20 cellular contexts compared by ENCODE assay signal in genomic region chr1:207909687-207910086, GRCh38. TPM values are rescaled to one million over a fixed set of nuclear protein-coding genes. Genes with fewer than 3 reads are reported as not detected.
DNase-seq lines count a peak whose midpoint lies in the region; ATAC-seq, FAIRE-seq and TF ChIP-seq lines count a peak whose summit lies in the region.
"Had no signal": no experiment of that assay in that cellular context is flagged by ENCODE, and none has a peak within 500 bp of the region (broad histone marks: within the 10 kb centered on the region; RNA-seq: fewer than 3 reads in every experiment).

No MANE protein-coding gene starts in this region.

- H3K4me3 Mint-ChIP-seq in MCF 10A (ENCODE audit: unreplicated experiment) = no peak overlapping the region

- H3K36me3 ChIP-seq in breast epithelium = no peaks in the 10 kb centered on the region
- no peaks in the 10 kb centered on the region for H3K36me3 ChIP-seq in kidney (ENCODE audit: control insufficient read depth in 1 of 2, insufficient read depth in 2 of 2, low read length in 2 of 2)
- no peaks in the 10 kb centered on the region for H3K36me3 ChIP-seq in gastrocnemius medialis
- no peaks in the 10 kb centered on the region for H3K36me3 ChIP-seq in uterus
- H3K36me3 ChIP-seq: WERI-Rb-1 had no signal

- ATAC-seq in gastrocnemius medialis = no peak
- ATAC-seq: body of pancreas had no signal

- DNase-seq in breast epithelium (ENCODE audit: low spot score in 2 of 2) (no peak), MCF 10A (ENCODE audit: unreplicated experiment) (no peak), kidney (no peak), gastrocnemius medialis (no peak), uterus (no peak), medulla oblongata (ENCODE audit: extremely low spot score) (no peak), GOT3 (lab: John Stamatoyannopoulos, UW) (no peak), RKO (ENCODE audit: low spot score) (no peak)
- DNase-seq: ACHN; activated CD8-positive, alpha-beta memory T cell treated with anti-CD3 and anti-CD28 coated beads for 24 hours; activated effector memory CD4-positive, alpha-beta T cell treated with anti-CD3 and anti-CD28 coated beads, Interleukin-2, amount 50 U/mL, for 16 hours; body of pancreas; CD4-positive, CD25-positive, alpha-beta regulatory T cell; DMS79 treated with DMSO at 0.1 percent for 48 hours; hippocampal formation; NCI-H1694; retina; stimulated activated CD4-positive, alpha-beta T cell treated with anti-CD3 and anti-CD28 coated beads, Interleukin-1b, Interleukin-23, amount 100 ng/mL, for 48 hours; T-helper 1 cell; WERI-Rb-1 had no signal

- FAIRE-seq in kidney (lab: Jason Lieb, UNC) = no peak

- intact Hi-C loops in breast epithelium (cut with DNase I; ENCODE audit: low total_unique reads) (no loop called here), MCF 10A (cut with micrococcal nuclease) (no loop called here), kidney (cut with DNase I) (no loop called here), gastrocnemius medialis (cut with DNase I; ENCODE audit: low total_unique reads) (no loop called here), uterus (cut with DNase I; ENCODE audit: low total_unique reads) (no loop called here)

- H3K9me3 ChIP-seq in breast epithelium = no peaks in the 10 kb centered on the region
- no peaks in the 10 kb centered on the region for H3K9me3 ChIP-seq in kidney (ENCODE audit: control insufficient read depth in 1 of 2, low read length in 2 of 2)
- no peaks in the 10 kb centered on the region for H3K9me3 ChIP-seq in gastrocnemius medialis
- no peaks in the 10 kb centered on the region for H3K9me3 ChIP-seq in uterus
- H3K9me3 ChIP-seq: body of pancreas had no signal

- H3K27ac Mint-ChIP-seq in MCF 10A (ENCODE audit: low read depth, unreplicated experiment) = no peak overlapping the region
- H3K27ac Mint-ChIP-seq: CD4-positive, CD25-positive, alpha-beta regulatory T cell had no signal

- H3K27ac ChIP-seq in breast epithelium (peak overlapping the region in 1 of 2 donors; percentile 92), kidney (ENCODE audit: low read depth in 2 of 2, low read length in 2 of 2) (peak overlapping the region in 1 of 2 donors; percentile 26), gastrocnemius medialis (peak overlapping the region; percentile 70 to 79 (median 74)), uterus (peak overlapping the region; percentile 78 to 83)
- H3K27ac ChIP-seq: WERI-Rb-1 had no signal

- no TSS peak for BruUV-seq in MCF 10A (replicated peaks; lab: Mats Ljungman, UMichigan)

- H3K27me3 ChIP-seq in breast epithelium (peaks cover 3 to 5% of the 10 kb centered on the region in 2 donors), gastrocnemius medialis (peaks cover 0 to 20% (median 11%) of the 10 kb centered on the region in 3 donors), uterus (no peaks in the 10 kb centered on the region)

- in situ Hi-C loops in gastrocnemius medialis (cut with MboI; ENCODE audit: low sequenced_read_pairs in 4 of 4) = loop anchor here in 2 of 4 donors (10.0 kb wide), 1 partner anchor 45 kb away; no protein-coding TSS in a partner anchor

- peaks cover 0 to 11% of the 10 kb centered on the region in 2 donors for H3K4me1 ChIP-seq in breast epithelium
- H3K4me1 ChIP-seq in kidney (ENCODE audit: control insufficient read depth in 1 of 2, insufficient read depth in 1 of 2, low read depth in 1 of 2, low read length in 2 of 2) = peaks cover 0 to 7% of the 10 kb centered on the region in 2 donors
- peaks cover 0 to 3% of the 10 kb centered on the region in 2 donors for H3K4me1 ChIP-seq in gastrocnemius medialis
- no peaks in the 10 kb centered on the region for H3K4me1 ChIP-seq in uterus

- H3K4me3 ChIP-seq in breast epithelium (peak overlapping the region; percentile 53 to 83 (median 80)), kidney (ENCODE audit: low read length in 2 of 2) (peak overlapping the region; percentile 42 to 57), gastrocnemius medialis (peak overlapping the region; percentile 55 to 62 (median 59)), uterus (peak overlapping the region; percentile 42 to 49)
- H3K4me3 ChIP-seq: body of pancreas had no signal

- peaks cover 6% of the 10 kb centered on the region for H3K4me1 Mint-ChIP-seq in MCF 10A (ENCODE audit: insufficient read depth, unreplicated experiment)

- CTCF ChIA-PET in MCF 10A (lab: Yijun Ruan, JAX) = interaction anchor here (0.7 to 6.9 kb wide), 4 partner anchors 12 to 302 kb away, joined by 4 to 39 read pairs (median 32); no protein-coding TSS in a partner anchor

- H3K9me3 Mint-ChIP-seq in MCF 10A (ENCODE audit: unreplicated experiment) = no peaks in the 10 kb centered on the region

- H3K9ac ChIP-seq in kidney (ENCODE audit: low read length in 2 of 2) = peak overlapping the region in 1 of 2 donors; percentile 51

- H3K27me3 Mint-ChIP-seq in MCF 10A (ENCODE audit: insufficient read depth, unreplicated experiment) = peaks cover 25% of the 10 kb centered on the region

- H3K36me3 Mint-ChIP-seq in MCF 10A (ENCODE audit: insufficient read depth, unreplicated experiment) = no peaks in the 10 kb centered on the region
- H3K36me3 Mint-ChIP-seq: CD4-positive, CD25-positive, alpha-beta regulatory T cell had no signal

- TF ChIP-seq POLR2A in breast epithelium (IDR thresholded peaks at IDR 0.05) (no peak), gastrocnemius medialis (IDR thresholded peaks at IDR 0.05) (no peak), uterus (IDR thresholded peaks at IDR 0.05) (no peak)

- TF ChIP-seq CTCF in breast epithelium (IDR thresholded peaks at IDR 0.05) (no peak), MCF 10A (IDR thresholded peaks at IDR 0.05; ENCODE audit: unreplicated experiment) (no peak), kidney (IDR thresholded peaks at IDR 0.05; ENCODE audit: borderline replicate concordance, extremely low read depth, insufficient read depth) (no peak), gastrocnemius medialis (IDR thresholded peaks at IDR 0.05 in 4 of 5, conservative IDR thresholded peaks at IDR 0.05 in 1 of 5) (no peak), uterus (IDR thresholded peaks at IDR 0.05) (no peak)

- POLR2A ChIA-PET in MCF 10A (lab: Yijun Ruan, JAX) = interaction anchor here (0.7 to 1.2 kb wide), 3 partner anchors 11 to 147 kb away, joined by 3 read pairs; no protein-coding TSS in a partner anchor

RNA-seq across cellular contexts. Expression of gene CD34, which starts 1.2 kb away (rescaled TPM):
- total RNA-seq in breast epithelium = 10 to 100 TPM; 15.7 to 80.6 (median 22.2) TPM
- 0.52 TPM in 1 of 2 replicates, not detected in the other for total RNA-seq in MCF 10A (2022)
- 50.9 TPM for total RNA-seq in kidney
- polyA plus RNA-seq in kidney (ENCODE audit: insufficient read depth, low read depth, low replicate concordance) = 69.4 TPM
- 10 to 100 TPM; 13.6 to 31.7 (median 20.7) TPM for total RNA-seq in gastrocnemius medialis
- 100 to 1,000 TPM in 2 of 4 donors, 10 to 100 TPM in 2; 39.2 to 135 (median 81.2) TPM for total RNA-seq in uterus
